In the genomic region with DNA sequence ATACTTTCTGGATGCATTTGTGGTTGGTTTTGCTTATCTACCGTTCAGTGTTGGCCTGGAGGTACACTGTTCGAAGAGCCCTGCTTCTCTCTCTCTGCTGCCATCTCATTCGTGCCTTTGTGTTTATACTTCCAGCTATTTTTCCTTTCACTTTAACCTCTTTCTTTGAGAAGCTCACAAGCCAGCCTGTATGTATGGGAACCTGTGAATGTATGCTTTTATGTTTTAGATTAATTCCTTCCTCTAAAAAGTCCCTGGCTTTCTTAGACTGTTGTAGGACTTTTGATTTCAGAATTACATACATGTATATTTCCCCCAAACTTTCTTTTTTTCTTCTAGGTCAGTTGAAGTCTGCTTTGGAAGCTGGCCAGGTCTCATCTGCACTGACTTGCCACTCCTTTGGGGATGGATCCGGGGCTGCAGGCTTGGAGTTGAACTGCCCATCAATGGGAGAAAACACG, we compare ENCODE assay signal across 9 cellular contexts.
DNase-seq lines count a peak whose midpoint lies in the region; ATAC-seq and TF ChIP-seq lines count a peak whose summit lies in the region.
"Had no signal": no experiment of that assay in that cellular context is flagged by ENCODE, and none has a peak within 500 bp of the region (broad histone marks: within the 10 kb centered on the region; RNA-seq: fewer than 3 reads in every experiment).

No MANE protein-coding gene starts in this region.

- H3K4me3 Mint-ChIP-seq in natural killer cell (no peak overlapping the region), endodermal cell (no peak overlapping the region)

- peak overlapping the region; percentile 0; the same call in 1 of the 2 replicates for H3K4me3 ChIP-seq in AG04450 (ENCODE audit: low read depth, low read length)
- peak overlapping the region in 1 of 2 donors; percentile 25 for H3K4me3 ChIP-seq in cardiac fibroblast (replicated peaks in 1 of 2; ENCODE audit: low read depth in 2 of 2, low read length in 2 of 2)
- H3K4me3 ChIP-seq in endodermal cell (ENCODE audit: low read length) = no peak overlapping the region

- H3K9ac ChIP-seq in endodermal cell (ENCODE audit: extremely low read depth, low read length, poor library complexity, severe bottlenecking) = no peak overlapping the region

- H3K4me1 ChIP-seq in endodermal cell (ENCODE audit: control insufficient read depth, insufficient read depth, low read length) = no peaks in the 10 kb centered on the region

- H3K9me3 Mint-ChIP-seq in natural killer cell (no peaks in the 10 kb centered on the region), endodermal cell (no peaks in the 10 kb centered on the region)

- WGBS in endodermal cell (ENCODE audit: insufficient coverage in 1 of 2, insufficient read length in 1 of 2), 2 experiments = 99 to 100% methylated on average over 4 to 5 of the region's 5 CpGs

- H3K27ac ChIP-seq in AG04450 (ENCODE audit: low read depth, low read length) = no peak overlapping the region
- no peak overlapping the region for H3K27ac ChIP-seq in endodermal cell (ENCODE audit: low read depth, low read length)

- peaks cover 7 to 8% of the 10 kb centered on the region in 2 donors for H3K4me1 Mint-ChIP-seq in natural killer cell
- peaks cover 4% of the 10 kb centered on the region for H3K4me1 Mint-ChIP-seq in endodermal cell

- peaks cover 6% of the 10 kb centered on the region for H3K36me3 Mint-ChIP-seq in natural killer cell
- H3K36me3 Mint-ChIP-seq in endodermal cell (ENCODE audit: low read depth) = peaks cover 38% of the 10 kb centered on the region

- TF ChIP-seq CTCF in AG04450 (IDR thresholded peaks at IDR 0.05; ENCODE audit: low read depth, low read length) = no peak
- no peak for TF ChIP-seq CTCF in cardiac fibroblast (IDR thresholded peaks at IDR 0.05; ENCODE audit: low read depth, low read length)
- TF ChIP-seq CTCF in natural killer cell (IDR thresholded peaks at IDR 0.05) = no peak
- TF ChIP-seq CTCF in endodermal cell (conservative IDR thresholded peaks at IDR 0.05) = no peak

- no peaks in the 10 kb centered on the region for H3K9me3 ChIP-seq in AG04450 (ENCODE audit: control insufficient read depth, insufficient read depth, low read length)
- no peaks in the 10 kb centered on the region for H3K9me3 ChIP-seq in endodermal cell (ENCODE audit: control insufficient read depth, low read length)

- no peak for ATAC-seq in natural killer cell

- H3K27me3 ChIP-seq in AG04450 (ENCODE audit: control insufficient read depth, insufficient read depth, low read length) (no peaks in the 10 kb centered on the region), endodermal cell (ENCODE audit: control insufficient read depth, insufficient read depth, low read length, poor library complexity, severe bottlenecking) (no peaks in the 10 kb centered on the region)

- H3K27ac Mint-ChIP-seq in natural killer cell (peak overlapping the region; percentile 15 to 28), endodermal cell (no peak overlapping the region)

- peaks cover 39% of the 10 kb centered on the region for H3K36me3 ChIP-seq in endodermal cell (ENCODE audit: control insufficient read depth, insufficient read depth, low read length)

- CTCF ChIA-PET in AG04450 (lab: Charles Lee) = no interaction called here

- intact Hi-C loops in natural killer cell (cut with micrococcal nuclease) = no loop called here

- H3K27me3 Mint-ChIP-seq in natural killer cell (ENCODE audit: low read depth in 2 of 2) = no peaks in the 10 kb centered on the region
- H3K27me3 Mint-ChIP-seq in endodermal cell (ENCODE audit: insufficient read depth) = no peaks in the 10 kb centered on the region

- POLR2A ChIA-PET in AG04450 (lab: Yijun Ruan, JAX) = interaction anchor here (1.0 kb wide), 1 partner anchor 13 kb away, joined by 3 read pairs; no protein-coding TSS in a partner anchor

- DNase-seq in AG04450 (ENCODE audit: low read depth, low spot score) (no peak), LoVo (ENCODE audit: low spot score) (peak; percentile 34), cardiac fibroblast (ENCODE audit: low read depth in 2 of 2) (peak; percentile 60 to 72), natural killer cell (no peak), endodermal cell (no peak), NCI-H187 (lab: John Stamatoyannopoulos, UW) (no peak)
- no peak for DNase-seq in stimulated activated CD4-positive, alpha-beta T cell treated with anti-CD3 and anti-CD28 coated beads, Interleukin-2, amount 100 ng/mL, for 48 hours
- no peak for DNase-seq in stimulated activated naive CD4-positive, alpha-beta T cell treated with Interleukin-2 at 50 U/mL for 16 hours (lab: John Stamatoyannopoulos, UW)
- DNase-seq: NCI-H2081 treated with DMSO at 0.1 percent for 48 hours had no signal

Comparison
In these comparisons a context has a peak if more than half of its experiments do, and no peak if none do; other contexts are left out.
1. DNase-seq: peak in LoVo (single experiment) and cardiac fibroblast (2 of 2); none in AG04450 (single experiment), natural killer cell (single experiment), endodermal cell (single experiment), stimulated activated CD4-positive, alpha-beta T cell treated with anti-CD3 and anti-CD28 coated beads, Interleukin-2, amount 100 ng/mL, for 48 hours (0 of 2), NCI-H187 (0 of 2) and stimulated activated naive CD4-positive, alpha-beta T cell treated with Interleukin-2 at 50 U/mL for 16 hours (single experiment).